Comparison of ENCODE assay signal across 1 cellular context in genomic region chr5:181163487-181164075, GRCh38.
TF ChIP-seq lines count a peak whose summit lies in the region.

No MANE protein-coding gene starts in this region.

TF ChIP-seq in K562, 482 proteins besides CTCF, POLR2A, EP300 and RAD21 (continued from another document and continues in another):
- TF ChIP-seq ARID4B (CRISPR knock-in tag; IDR thresholded peaks at IDR 0.05) (no peak), MAFF (IDR thresholded peaks at IDR 0.05; ENCODE audit: low read length) (no peak), GTF2B (IDR thresholded peaks at IDR 0.05; ENCODE audit: extremely low read depth, insufficient read length) (no peak), TEAD1 (CRISPR knock-in tag; IDR thresholded peaks at IDR 0.05) (0 out of 4 replicates have a peak, but pooled peaks of 1 of the 2 experiments have one; percentile 2), TOE1 (IDR thresholded peaks at IDR 0.05; ENCODE audit: borderline replicate concordance) (peak; percentile 59; the same call in 1 of the 2 replicates), TOE1 (CRISPR knock-in tag; IDR thresholded peaks at IDR 0.05; ENCODE audit: borderline replicate concordance, low read depth) (no peak), USF2 (CRISPR knock-in tag; IDR thresholded peaks at IDR 0.05) (no peak), TAF1 (IDR thresholded peaks at IDR 0.05; ENCODE audit: control insufficient read depth, extremely low read depth, insufficient read depth, low read length, severe bottlenecking) (peak; percentile 52), TCF7L2 (IDR thresholded peaks at IDR 0.05; ENCODE audit: low read depth, low read length) (no peak), JUN (IDR thresholded peaks at IDR 0.05; ENCODE audit: borderline replicate concordance, low read depth, low read length) (no peak), JUN (CRISPR knock-in tag; IDR thresholded peaks at IDR 0.05; ENCODE audit: borderline replicate concordance) (no peak), CHD4 (IDR thresholded peaks at IDR 0.05; ENCODE audit: insufficient read depth, insufficient replicate concordance, low read depth, low read length, poor library complexity, severe bottlenecking) (no peak), HMG20A (CRISPR knock-in tag; conservative IDR thresholded peaks at IDR 0.05) (no peak), ZNF778 (CRISPR knock-in tag; IDR thresholded peaks at IDR 0.05) (no peak), RFX1 (IDR thresholded peaks at IDR 0.05) (no peak), FOXA1 (IDR thresholded peaks at IDR 0.05; ENCODE audit: borderline replicate concordance) (no peak), BRF1 (IDR thresholded peaks at IDR 0.05; ENCODE audit: borderline replicate concordance, extremely low read depth, insufficient read length) (no peak), THAP12 (CRISPR knock-in tag; IDR thresholded peaks at IDR 0.05) (no peak), ETV1 (tag; conservative IDR thresholded peaks at IDR 0.05; ENCODE audit: low read depth) (no peak), RFX5 (IDR thresholded peaks at IDR 0.05; ENCODE audit: low read depth, low read length) (no peak), HMGN3 (IDR thresholded peaks at IDR 0.05; ENCODE audit: borderline replicate concordance, extremely low read depth, insufficient read length, low read depth, low read length) (no peak), HLTF (IDR thresholded peaks at IDR 0.05) (peak; percentile 78; the same call in 1 of the 2 replicates), LCOR (CRISPR knock-in tag; IDR thresholded peaks at IDR 0.05) (no peak), MEIS2 (IDR thresholded peaks at IDR 0.05; ENCODE audit: partially characterized antibody) (no peak), POLR3G (IDR thresholded peaks at IDR 0.05; ENCODE audit: extremely low read depth, insufficient read length, insufficient replicate concordance) (no peak), HCFC1 (IDR thresholded peaks at IDR 0.05; ENCODE audit: low read depth, low read length) (no peak), MYC (IDR thresholded peaks at IDR 0.05; ENCODE audit: low read depth, low read length) (peak; percentile 59; the same call in 1 of the 2 replicates), MYC (CRISPR knock-in tag; IDR thresholded peaks at IDR 0.05; ENCODE audit: borderline replicate concordance, low read depth) (no peak), PCBP2 (IDR thresholded peaks at IDR 0.05; ENCODE audit: low read depth, low read length, poor library complexity, severe bottlenecking) (no peak), ZNF780A (CRISPR knock-in tag; IDR thresholded peaks at IDR 0.05) (no peak), ZBTB8A (IDR thresholded peaks at IDR 0.05; ENCODE audit: partially characterized antibody) (no peak), TFAM (CRISPR knock-in tag; conservative IDR thresholded peaks at IDR 0.05) (no peak), BRCA1 (IDR thresholded peaks at IDR 0.05) (no peak), BRCA1 (CRISPR knock-in tag; IDR thresholded peaks at IDR 0.05) (no peak), ZNF41 (CRISPR knock-in tag; conservative IDR thresholded peaks at IDR 0.05) (no peak), GABPB1 (CRISPR knock-in tag; IDR thresholded peaks at IDR 0.05) (no peak), PHF21A (IDR thresholded peaks at IDR 0.05; ENCODE audit: borderline replicate concordance, low read depth) (peak; percentile 38; the same call in 1 of the 2 replicates), JUNB (CRISPR knock-in tag; conservative IDR thresholded peaks at IDR 0.05) (no peak), ZNF280B (CRISPR knock-in tag; IDR thresholded peaks at IDR 0.05) (no peak), CEBPZ (IDR thresholded peaks at IDR 0.05; ENCODE audit: borderline replicate concordance, low read depth, low read length) (no peak), XRCC4 (IDR thresholded peaks at IDR 0.05; ENCODE audit: extremely low read depth, insufficient read depth, insufficient read length) (no peak), ZNF174 (CRISPR knock-in tag; IDR thresholded peaks at IDR 0.05) (no peak), ZBTB1 (CRISPR knock-in tag; IDR thresholded peaks at IDR 0.05; ENCODE audit: borderline replicate concordance, low read depth) (no peak), ZNF764 (CRISPR knock-in tag; IDR thresholded peaks at IDR 0.05; ENCODE audit: low read depth) (no peak), ZBED1 (IDR thresholded peaks at IDR 0.05) (no peak), ESRRB (CRISPR knock-in tag; IDR thresholded peaks at IDR 0.05; ENCODE audit: borderline replicate concordance) (no peak), HMGXB4 (CRISPR knock-in tag; IDR thresholded peaks at IDR 0.05) (0 out of 2 replicates have a peak, but pooled peaks have one; percentile 33), RBFOX2 (IDR thresholded peaks at IDR 0.05; ENCODE audit: low read depth, low read length) (peak; percentile 54; the same call in 1 of the 2 replicates), SP2 (IDR thresholded peaks at IDR 0.05; ENCODE audit: extremely low read depth, low read depth, low read length, poor library complexity, severe bottlenecking) (no peak), NELFE (IDR thresholded peaks at IDR 0.05; ENCODE audit: insufficient read depth, insufficient read length) (no peak), TSC22D4 (tag; IDR thresholded peaks at IDR 0.05) (no peak), ATF4 (CRISPR knock-in tag; IDR thresholded peaks at IDR 0.05) (0 out of 2 replicates have a peak, but pooled peaks have one; percentile 38)
